8 cellular contexts compared by ENCODE assay signal in genomic region chr15:101276501-101277037, GRCh38. TPM values are rescaled to one million over a fixed set of nuclear protein-coding genes. Genes with fewer than 3 reads are reported as not detected.
A peak's percentile ranks its signal among the peaks of the same experiment; 100 is the strongest.
DNase-seq lines count a peak whose midpoint lies in the region; ATAC-seq, FAIRE-seq and TF ChIP-seq lines count a peak whose summit lies in the region.

No MANE protein-coding gene starts in this region.

- peak overlapping the region; percentile 47; the same call in 1 of the 2 replicates for H2BK120ac ChIP-seq in IMR-90 (ENCODE audit: low read depth, low read length)

- H3K4me3 Mint-ChIP-seq in Calu3 (ENCODE audit: low read depth, unreplicated experiment) = peak overlapping the region; percentile 91
- H3K4me3 Mint-ChIP-seq in activated CD8-positive, alpha-beta memory T cell treated with anti-CD3 and anti-CD28 coated beads, Interleukin-2, amount 10 ng/mL, durations not matched to agents 7 days and 5 days = peak overlapping the region; percentile 100

- peak overlapping the region; percentile 93 for H3K56ac ChIP-seq in IMR-90 (ENCODE audit: extremely low read depth, insufficient read depth, low read length)

- H2BK5ac ChIP-seq in IMR-90 (ENCODE audit: low read depth, low read length, poor library complexity, severe bottlenecking) = peak overlapping the region; percentile 44

- peak overlapping the region; percentile 86 for H2AFZ ChIP-seq in IMR-90 (replicated peaks; ENCODE audit: low read length, poor library complexity)
- peak overlapping the region; percentile 71 for H2AFZ ChIP-seq in hepatocyte

- H3K4me1 ChIP-seq in IMR-90 (ENCODE audit: control insufficient read depth, insufficient read depth, low read length) (0 out of 2 replicates have a peak, but pooled peaks cover 2% of the 10 kb centered on the region), hepatocyte (ENCODE audit: insufficient read depth) (peaks cover 22% of the 10 kb centered on the region)

- H3K27ac ChIP-seq in IMR-90 (ENCODE audit: insufficient read depth, low read length) = peak overlapping the region; percentile 70
- H3K27ac ChIP-seq in hepatocyte = peak overlapping the region; percentile 98

- POLR2A ChIA-PET in IMR-90 (lab: Charles Lee; ENCODE audit: unreplicated experiment) = no interaction called here

- H3K4me2 ChIP-seq in IMR-90 (ENCODE audit: low read depth, low read length) (peak overlapping the region; percentile 82), hepatocyte (peak overlapping the region; percentile 90)

- in situ Hi-C loops in IMR-90 (cut with MboI; ENCODE audit: low sequenced_read_pairs) = no loop called here

- no peaks in the 10 kb centered on the region for H3K9me3 ChIP-seq in IMR-90 (ENCODE audit: control insufficient read depth, insufficient read depth, low read length)
- H3K9me3 ChIP-seq in hepatocyte (ENCODE audit: low read depth) = no peaks in the 10 kb centered on the region

- no peak overlapping the region for H2BK20ac ChIP-seq in IMR-90 (ENCODE audit: low read depth, low read length)

- H3K27me3 ChIP-seq in IMR-90 (ENCODE audit: control insufficient read depth, insufficient read depth, low read length) = no peaks in the 10 kb centered on the region
- no peaks in the 10 kb centered on the region for H3K27me3 ChIP-seq in hepatocyte

- H3K9me3 Mint-ChIP-seq in Calu3 (ENCODE audit: low read depth, unreplicated experiment) = no peaks in the 10 kb centered on the region
- H3K9me3 Mint-ChIP-seq in activated CD8-positive, alpha-beta memory T cell treated with anti-CD3 and anti-CD28 coated beads, Interleukin-2, amount 10 ng/mL, durations not matched to agents 7 days and 5 days (ENCODE audit: low read depth) = no peaks in the 10 kb centered on the region

- peaks cover 35 to 53% of the 10 kb centered on the region in 2 experiments for H3K79me1 ChIP-seq in IMR-90 (ENCODE audit: low read depth in 1 of 2, low read length in 2 of 2)

- peak overlapping the region; percentile 99 for H2AK9ac ChIP-seq in IMR-90 (replicated peaks; ENCODE audit: low read depth, low read length, poor library complexity)

- H3K27ac Mint-ChIP-seq in Calu3 (ENCODE audit: unreplicated experiment) = peak overlapping the region; percentile 94
- peak overlapping the region; percentile 99 for H3K27ac Mint-ChIP-seq in activated CD8-positive, alpha-beta memory T cell treated with anti-CD3 and anti-CD28 coated beads, Interleukin-2, amount 10 ng/mL, durations not matched to agents 7 days and 5 days

- ATAC-seq in GM19438 (IDR thresholded peaks at IDR 0.05; ENCODE audit: low read depth, unreplicated experiment) (peak; percentile 47), IMR-90 (ENCODE audit: low read depth) (peak; percentile 9; the same call in 1 of the 2 replicates)
- ATAC-seq in activated CD8-positive, alpha-beta memory T cell treated with anti-CD3 and anti-CD28 coated beads, Interleukin-2, amount 10 ng/mL, durations not matched to agents 7 days and 5 days = peak; percentile 55

- no peaks in the 10 kb centered on the region for H3K9me2 ChIP-seq in hepatocyte (replicated peaks; ENCODE audit: insufficient read depth)

- TF ChIP-seq POLR2A in IMR-90 (IDR thresholded peaks at IDR 0.05; ENCODE audit: low read depth, low read length) = no peak
- TF ChIP-seq POLR2A in GM12891 (IDR thresholded peaks at IDR 0.05; ENCODE audit: low read depth, low read length) = no peak

- DNase-seq in Calu3 = peak; percentile 28
- peak; percentile 47 for DNase-seq in IMR-90
- DNase-seq in activated CD8-positive, alpha-beta memory T cell treated with anti-CD3 and anti-CD28 coated beads, Interleukin-2, amount 10 ng/mL, durations not matched to agents 7 days and 5 days = peak; percentile 81
- DNase-seq in hepatocyte (ENCODE audit: low spot score) = peak; percentile 59
- DNase-seq in stimulated activated CD8-positive, alpha-beta memory T cell treated with anti-CD3 and anti-CD28 coated beads, Interleukin-4, amount 100 ng/mL, for 48 hours = peak; percentile 44
- no peak for DNase-seq in NCI-H1092 (lab: John Stamatoyannopoulos, UW)
- no peak for DNase-seq in GM12891 (ENCODE audit: insufficient read length, low spot score)

- H3K79me2 ChIP-seq in hepatocyte = peaks cover 32% of the 10 kb centered on the region

- peaks cover 41% of the 10 kb centered on the region for H3K36me3 ChIP-seq in IMR-90 (ENCODE audit: control insufficient read depth, insufficient read depth, low read length)
- H3K36me3 ChIP-seq in hepatocyte (replicated peaks; ENCODE audit: insufficient read depth, low read depth) = no peaks in the 10 kb centered on the region

- 31% methylated on average over 6 of the region's 14 CpGs; no CpG with 5 or more reads in 1 of the 2 experiments for WGBS in IMR-90 (ENCODE audit: extremely low coverage in 2 of 2, insufficient read length in 1 of 2), 2 experiments
- WGBS in hepatocyte (ENCODE audit: low lambda C conversion rate, missing lambda C conversion rate) = 19% methylated on average over 14 of the region's 14 CpGs

- peak overlapping the region; percentile 77 for H3K4me3 ChIP-seq in IMR-90 (ENCODE audit: insufficient read depth, low read depth, low read length)
- H3K4me3 ChIP-seq in hepatocyte = peak overlapping the region; percentile 86

- BruUV-seq in Calu3 (replicated peaks; lab: Mats Ljungman, UMichigan) = no TSS peak
- BruUV-seq in IMR-90 (replicated peaks; lab: Mats Ljungman, UMichigan) = no TSS peak

- peak overlapping the region; percentile 9; the same call in 1 of the 2 replicates for H4K5ac ChIP-seq in IMR-90 (ENCODE audit: low read depth, low read length)

- no peaks in the 10 kb centered on the region for H3K27me3 Mint-ChIP-seq in Calu3 (ENCODE audit: unreplicated experiment)
- no peaks in the 10 kb centered on the region for H3K27me3 Mint-ChIP-seq in activated CD8-positive, alpha-beta memory T cell treated with anti-CD3 and anti-CD28 coated beads, Interleukin-2, amount 10 ng/mL, durations not matched to agents 7 days and 5 days

- CTCF ChIA-PET in Calu3 (lab: Charles Lee) (interaction anchor here (0.7 to 1.0 kb wide), 4 partner anchors 12 to 525 kb away, joined by 3 to 9 read pairs (median 4); no protein-coding TSS in a partner anchor), IMR-90 (lab: Yijun Ruan, JAX) (interaction anchor here (0.6 to 1.0 kb wide), 3 partner anchors 9 to 12 kb away, joined by 3 to 4 read pairs (median 3); no protein-coding TSS in a partner anchor)
- CTCF ChIA-PET in activated CD8-positive, alpha-beta memory T cell treated with anti-CD3 and anti-CD28 coated beads, Interleukin-2, amount 10 ng/mL, durations not matched to agents 7 days and 5 days (lab: Charles Lee) = interaction anchor here (1.0 to 4.5 kb wide), 14 partner anchors 9 to 387 kb away, joined by 3 to 41 read pairs (median 4); partner anchors contain the start of genes CHSY1 and SNRPA1

- peak overlapping the region; percentile 95 for H3K14ac ChIP-seq in IMR-90 (replicated peaks; ENCODE audit: low read depth, low read length)

- peak overlapping the region; percentile 75 to 95 for H4K8ac ChIP-seq in IMR-90 (ENCODE audit: low read depth in 2 of 2, low read length in 2 of 2)

- H3K23ac ChIP-seq in IMR-90 (ENCODE audit: low read depth, low read length) = peak overlapping the region; percentile 95

- peaks cover 7% of the 10 kb centered on the region; the same call in 1 of the 2 replicates for H3K9me1 ChIP-seq in IMR-90 (ENCODE audit: insufficient read depth, low read length)

- H2AK5ac ChIP-seq in IMR-90 (ENCODE audit: low read depth, low read length) = peak overlapping the region; percentile 95

- H4K91ac ChIP-seq in IMR-90 (ENCODE audit: insufficient read depth, low read depth, low read length) = peak overlapping the region; percentile 87

- no peak for FAIRE-seq in GM12891 (lab: Jason Lieb, UNC)

- H3K9ac ChIP-seq in IMR-90 (ENCODE audit: low read depth, low read length) = peak overlapping the region; percentile 96

- peak overlapping the region; percentile 82 for H3K4ac ChIP-seq in IMR-90 (ENCODE audit: low read depth, low read length)

- dilution Hi-C loops in IMR-90 (cut with HindIII; ENCODE audit: low sequenced_read_pairs, unreplicated experiment) = no loop called here

- H3K36me3 Mint-ChIP-seq in Calu3 (ENCODE audit: insufficient read depth, unreplicated experiment) = peaks cover 81% of the 10 kb centered on the region
- peaks cover 50% of the 10 kb centered on the region for H3K36me3 Mint-ChIP-seq in activated CD8-positive, alpha-beta memory T cell treated with anti-CD3 and anti-CD28 coated beads, Interleukin-2, amount 10 ng/mL, durations not matched to agents 7 days and 5 days

- TF ChIP-seq RAD21 in IMR-90 (IDR thresholded peaks at IDR 0.05; ENCODE audit: low read length) = 0 out of 2 replicates have a peak, but pooled peaks have one; percentile 4

- H4K20me1 ChIP-seq in IMR-90 (ENCODE audit: insufficient read depth, low read length) = peaks cover 16% of the 10 kb centered on the region; the same call in 1 of the 2 replicates
- H4K20me1 ChIP-seq in hepatocyte (ENCODE audit: insufficient read depth, poor library complexity, severe bottlenecking) = peaks cover 18% of the 10 kb centered on the region

- peak; percentile 20 for TF ChIP-seq CTCF in Calu3 (IDR thresholded peaks at IDR 0.05; ENCODE audit: unreplicated experiment)
- peak; percentile 35; the same call in 1 of the 2 replicates for TF ChIP-seq CTCF in IMR-90 (conservative IDR thresholded peaks at IDR 0.05; ENCODE audit: low read depth, low read length)
- peak; percentile 37 for TF ChIP-seq CTCF in hepatocyte (IDR thresholded peaks at IDR 0.05; ENCODE audit: poor library complexity)

- intact Hi-C loops in Calu3 (cut with micrococcal nuclease; ENCODE audit: unreplicated experiment) (no loop called here), IMR-90 (cut with micrococcal nuclease) (no loop called here)

- peaks cover 20% of the 10 kb centered on the region for H3K4me1 Mint-ChIP-seq in Calu3 (ENCODE audit: low read depth, unreplicated experiment)
- H3K4me1 Mint-ChIP-seq in activated CD8-positive, alpha-beta memory T cell treated with anti-CD3 and anti-CD28 coated beads, Interleukin-2, amount 10 ng/mL, durations not matched to agents 7 days and 5 days = peaks cover 30% of the 10 kb centered on the region

- H3K18ac ChIP-seq in IMR-90 (ENCODE audit: low read depth, low read length) = no peak overlapping the region

- H2BK15ac ChIP-seq in IMR-90 (ENCODE audit: low read depth, low read length) = peak overlapping the region; percentile 18; the same call in 1 of the 3 replicates

RNA-seq across cellular contexts. Expression of gene SELENOS, which starts 0.7 kb away (rescaled TPM):
- total RNA-seq in Calu3 (2022) (83.3 and 85.0 TPM in 2 replicates), IMR-90 (2012; rRNA removed) (39.8 and 67.5 TPM in 2 replicates), hepatocyte (122 and 127 TPM in 2 replicates)
- polyA plus RNA-seq in IMR-90 (2012; rRNA removed) (73.9 and 77.1 TPM in 2 replicates), hepatocyte (158 and 192 TPM in 2 replicates)
- 61.9 and 89.3 TPM in 2 replicates for polyA plus RNA-seq in IMR-90 (2012; cell fraction: cytosol; rRNA removed)
- polyA plus RNA-seq in IMR-90 (2012; cell fraction: nucleus; rRNA removed; ENCODE audit: low replicate concordance) = 72.4 and 84.7 TPM in 2 replicates
- total RNA-seq in activated CD8-positive, alpha-beta memory T cell treated with anti-CD3 and anti-CD28 coated beads, Interleukin-2, amount 10 ng/mL, durations not matched to agents 7 days and 5 days = 10 to 100 TPM; 33.1 to 49.0 TPM
- polyA plus RNA-seq in GM12891 (2012; ENCODE audit: low read depth, missing spikeins) = 18.3 TPM

RNA-seq across cellular contexts. Expression of gene SNRPA1, which starts 18.5 kb away (rescaled TPM):
- 123 and 140 TPM in 2 replicates for total RNA-seq in Calu3 (2022)
- 37.1 and 47.5 TPM in 2 replicates for total RNA-seq in IMR-90 (2012; rRNA removed)
- 75.8 and 79.9 TPM in 2 replicates for polyA plus RNA-seq in IMR-90 (2012; rRNA removed)
- polyA plus RNA-seq in IMR-90 (2012; cell fraction: cytosol; rRNA removed) = 32.8 and 36.8 TPM in 2 replicates
- 24.2 and 105 TPM in 2 replicates for polyA plus RNA-seq in IMR-90 (2012; cell fraction: nucleus; rRNA removed; ENCODE audit: low replicate concordance)
- 100 to 1,000 TPM; 132 to 151 TPM for total RNA-seq in activated CD8-positive, alpha-beta memory T cell treated with anti-CD3 and anti-CD28 coated beads, Interleukin-2, amount 10 ng/mL, durations not matched to agents 7 days and 5 days
- 40.0 and 54.7 TPM in 2 replicates for total RNA-seq in hepatocyte
- 110 and 117 TPM in 2 replicates for polyA plus RNA-seq in hepatocyte
- 93.7 TPM for polyA plus RNA-seq in GM12891 (2012; ENCODE audit: low read depth, missing spikeins)

RNA-seq across cellular contexts. Expression of gene CHSY1, which starts 24.7 kb away (rescaled TPM):
- 24.0 and 25.0 TPM in 2 replicates for total RNA-seq in Calu3 (2022)
- total RNA-seq in IMR-90 (2012; rRNA removed) = 53.2 and 55.3 TPM in 2 replicates
- 40.5 and 40.9 TPM in 2 replicates for polyA plus RNA-seq in IMR-90 (2012; rRNA removed)
- 12.6 and 25.0 TPM in 2 replicates for polyA plus RNA-seq in IMR-90 (2012; cell fraction: cytosol; rRNA removed)
- polyA plus RNA-seq in IMR-90 (2012; cell fraction: nucleus; rRNA removed; ENCODE audit: low replicate concordance) = 7.3 and 45.0 TPM in 2 replicates
- total RNA-seq in activated CD8-positive, alpha-beta memory T cell treated with anti-CD3 and anti-CD28 coated beads, Interleukin-2, amount 10 ng/mL, durations not matched to agents 7 days and 5 days = 10 to 100 TPM; 50.5 to 59.4 TPM
- 26.2 and 27.8 TPM in 2 replicates for total RNA-seq in hepatocyte
- polyA plus RNA-seq in hepatocyte = 20.4 and 22.5 TPM in 2 replicates
- polyA plus RNA-seq in GM12891 (2012; ENCODE audit: low read depth, missing spikeins) = 5.6 TPM

Comparison
In these comparisons a context has a peak if more than half of its experiments do, and no peak if none do; other contexts are left out.
1. DNase-seq: peak in Calu3 (single experiment), IMR-90 (single experiment), activated CD8-positive, alpha-beta memory T cell treated with anti-CD3 and anti-CD28 coated beads, Interleukin-2, amount 10 ng/mL, durations not matched to agents 7 days and 5 days (single experiment), hepatocyte (single experiment) and stimulated activated CD8-positive, alpha-beta memory T cell treated with anti-CD3 and anti-CD28 coated beads, Interleukin-4, amount 100 ng/mL, for 48 hours (single experiment); none in NCI-H1092 (single experiment) and GM12891 (single experiment).
2. Peak in every context shown above with its lines, with median percentiles within 50 percentile points of each other: CTCF ChIP-seq and ATAC-seq.